ENCODE assay signal across 8 cellular contexts in the genomic region with DNA sequence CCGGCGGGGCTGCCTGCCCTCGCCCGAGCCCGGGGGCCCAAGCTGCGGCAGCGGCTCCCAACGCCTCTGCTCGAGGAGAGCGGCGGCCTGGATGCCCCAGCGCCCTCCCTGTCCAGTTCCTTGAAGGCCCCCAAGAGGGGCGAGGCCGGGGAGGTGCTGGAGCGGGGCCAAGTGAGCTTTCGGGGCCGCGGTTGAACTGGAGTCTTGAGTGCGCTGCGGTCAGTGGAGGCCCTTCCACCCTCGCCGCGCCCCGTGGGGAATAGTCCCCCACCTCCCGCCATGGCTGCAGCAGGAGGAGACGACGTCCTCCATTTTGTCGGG. TPM values are rescaled to one million over a fixed set of nuclear protein-coding genes. Genes with fewer than 3 reads are reported as not detected.
A peak's percentile ranks its signal among the peaks of the same experiment; 100 is the strongest.
DNase-seq lines count a peak whose midpoint lies in the region; ATAC-seq and TF ChIP-seq lines count a peak whose summit lies in the region.

No MANE protein-coding gene starts in this region.

- no peaks in the 10 kb centered on the region for H3K36me3 ChIP-seq in neutrophil

- peaks cover 25 to 27% of the 10 kb centered on the region in 2 experiments for H3K4me1 ChIP-seq in neutrophil (ENCODE audit: control insufficient read depth in 1 of 2, insufficient read depth in 1 of 2, low read depth in 1 of 2, low read length in 1 of 2)

- H3K4me3 Mint-ChIP-seq in activated T-helper 2 cell treated with anti-CD3 and anti-CD28 coated beads, Interferon-gamma antibody, Interleukin-2, Interleukin-4, amounts not matched to agents 10 μg/mL and 5 μg/mL and 100 μg/mL, durations not matched to agents 14 hours and 24 hours and 36 hours (ENCODE audit: low read depth), result peak overlapping the region; percentile 79

- TF ChIP-seq CTCF in fibroblast of villous mesenchyme (IDR thresholded peaks at IDR 0.05; ENCODE audit: insufficient read depth, low read depth, low read length) (no peak), neutrophil (IDR thresholded peaks at IDR 0.05) (no peak)

- H3K27me3 Mint-ChIP-seq in activated T-helper 2 cell treated with anti-CD3 and anti-CD28 coated beads, Interferon-gamma antibody, Interleukin-2, Interleukin-4, amounts not matched to agents 10 μg/mL and 5 μg/mL and 100 μg/mL, durations not matched to agents 14 hours and 24 hours and 36 hours (ENCODE audit: low read depth), result no peaks in the 10 kb centered on the region

- peak overlapping the region; percentile 93 for H3K27ac ChIP-seq in neutrophil

- H3K4me1 Mint-ChIP-seq in activated T-helper 2 cell treated with anti-CD3 and anti-CD28 coated beads, Interferon-gamma antibody, Interleukin-2, Interleukin-4, amounts not matched to agents 10 μg/mL and 5 μg/mL and 100 μg/mL, durations not matched to agents 14 hours and 24 hours and 36 hours (ENCODE audit: low read depth), result peaks cover 33% of the 10 kb centered on the region

- intact Hi-C loops in activated T-helper 2 cell treated with anti-CD3 and anti-CD28 coated beads, Interferon-gamma antibody, Interleukin-2, Interleukin-4, amounts not matched to agents 10 μg/mL and 5 μg/mL and 100 μg/mL, durations not matched to agents 14 hours and 24 hours and 36 hours (cut with micrococcal nuclease), result loop anchor here (1.0 to 5.0 kb wide), 3 partner anchors 96 to 152 kb away; no protein-coding TSS in a partner anchor

- H3K36me3 Mint-ChIP-seq in activated T-helper 2 cell treated with anti-CD3 and anti-CD28 coated beads, Interferon-gamma antibody, Interleukin-2, Interleukin-4, amounts not matched to agents 10 μg/mL and 5 μg/mL and 100 μg/mL, durations not matched to agents 14 hours and 24 hours and 36 hours (ENCODE audit: low read depth), result peaks cover 33% of the 10 kb centered on the region

- H3K27me3 ChIP-seq in neutrophil, result no peaks in the 10 kb centered on the region

- H3K9me3 ChIP-seq in neutrophil, result no peaks in the 10 kb centered on the region

- H3K9me3 Mint-ChIP-seq in activated T-helper 2 cell treated with anti-CD3 and anti-CD28 coated beads, Interferon-gamma antibody, Interleukin-2, Interleukin-4, amounts not matched to agents 10 μg/mL and 5 μg/mL and 100 μg/mL, durations not matched to agents 14 hours and 24 hours and 36 hours, result no peaks in the 10 kb centered on the region

- H3K4me3 ChIP-seq in fibroblast of villous mesenchyme (ENCODE audit: low read depth, low read length) (peak overlapping the region; percentile 63), neutrophil (ENCODE audit: low read depth in 1 of 2, low read length in 1 of 2) (peak overlapping the region; percentile 93 to 98)

- peak overlapping the region; percentile 92 for H3K27ac Mint-ChIP-seq in activated T-helper 2 cell treated with anti-CD3 and anti-CD28 coated beads, Interferon-gamma antibody, Interleukin-2, Interleukin-4, amounts not matched to agents 10 μg/mL and 5 μg/mL and 100 μg/mL, durations not matched to agents 14 hours and 24 hours and 36 hours

- peak; percentile 18 for ATAC-seq in GM18873 (IDR thresholded peaks at IDR 0.05; ENCODE audit: low FRiP score, unreplicated experiment)
- ATAC-seq in HG03097 (IDR thresholded peaks at IDR 0.05; ENCODE audit: low FRiP score, unreplicated experiment), result peak; percentile 30

- DNase-seq in Ammon's horn (ENCODE audit: low spot score), result peak; percentile 58
- peak; percentile 4 for DNase-seq in NK-92 (lab: John Stamatoyannopoulos, UW; ENCODE audit: unreplicated experiment)
- peak; percentile 64 for DNase-seq in activated T-helper 2 cell treated with anti-CD3 and anti-CD28 coated beads, Interferon-gamma antibody, Interleukin-2, Interleukin-4, amounts not matched to agents 10 μg/mL and 5 μg/mL and 100 μg/mL, durations not matched to agents 14 hours and 24 hours and 36 hours (ENCODE audit: low spot score)
- peak; percentile 90 for DNase-seq in fibroblast of villous mesenchyme (ENCODE audit: low read depth)
- DNase-seq in ureter (ENCODE audit: low spot score), result peak; percentile 79

RNA-seq across cellular contexts. Expression of gene ZMYM5, which starts 0.5 kb away (rescaled TPM):
- 13.7 and 16.1 TPM in 2 replicates for total RNA-seq in activated T-helper 2 cell treated with anti-CD3 and anti-CD28 coated beads, Interferon-gamma antibody, Interleukin-2, Interleukin-4, amounts not matched to agents 10 μg/mL and 5 μg/mL and 100 μg/mL, durations not matched to agents 14 hours and 24 hours and 36 hours
- total RNA-seq in fibroblast of villous mesenchyme (13.5 and 24.2 TPM in 2 replicates), ureter (20.8 TPM)

Comparison
In these comparisons a context has a peak if more than half of its experiments do, and no peak if none do; other contexts are left out.
1. Peak in every context shown above with its lines: DNase-seq, ATAC-seq, H3K4me3 ChIP-seq and H3K27ac ChIP-seq.
2. DNase-seq: peak in every context shown above with its lines; median percentile 90 in fibroblast of villous mesenchyme; 79 in ureter; 64 in activated T-helper 2 cell treated with anti-CD3 and anti-CD28 coated beads, Interferon-gamma antibody, Interleukin-2, Interleukin-4, amounts not matched to agents 10 μg/mL and 5 μg/mL and 100 μg/mL, durations not matched to agents 14 hours and 24 hours and 36 hours; 58 in Ammon's horn; 4 in NK-92.